ENCODE assay signal across 17 cellular contexts in the genomic region with DNA sequence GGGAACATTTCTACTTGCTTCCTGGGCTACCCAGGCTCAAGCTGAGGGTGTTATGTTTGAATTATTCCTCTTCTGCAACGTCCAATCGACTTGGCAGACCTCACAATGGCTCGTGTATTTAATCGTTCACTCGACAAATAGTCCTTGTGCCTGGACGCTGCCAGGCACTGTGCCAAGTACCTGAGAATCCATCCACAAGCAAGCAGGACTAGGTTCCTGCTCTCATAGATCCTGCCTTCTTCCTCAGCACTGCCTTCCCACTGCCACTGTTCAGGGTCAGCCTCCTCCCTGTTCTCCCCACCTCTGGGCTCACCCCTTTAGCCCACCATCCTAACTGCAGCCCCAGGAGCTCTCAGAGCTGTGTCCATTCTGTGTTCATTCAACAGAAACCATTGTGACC.
DNase-seq lines count a peak whose midpoint lies in the region; ATAC-seq and TF ChIP-seq lines count a peak whose summit lies in the region.
"Had no signal": no experiment of that assay in that cellular context is flagged by ENCODE, and none has a peak within 500 bp of the region (broad histone marks: within the 10 kb centered on the region; RNA-seq: fewer than 3 reads in every experiment).

No MANE protein-coding gene starts in this region.

- no peak for TF ChIP-seq CTCF in body of pancreas (IDR thresholded peaks at IDR 0.05)
- no peak for TF ChIP-seq CTCF in parathyroid adenoma (IDR thresholded peaks at IDR 0.05)

- H3K36me3 ChIP-seq in body of pancreas (replicated peaks in 1 of 2; ENCODE audit: insufficient read depth in 1 of 2, low read depth in 2 of 2) (no peaks in the 10 kb centered on the region), parathyroid adenoma (ENCODE audit: control insufficient read depth, insufficient read depth, low read length) (no peaks in the 10 kb centered on the region)

- no peaks in the 10 kb centered on the region for H3K4me1 Mint-ChIP-seq in activated naive CD8-positive, alpha-beta T cell treated with anti-CD3 and anti-CD28 coated beads for 36 hours

- DNase-seq in NCI-H345 (lab: John Stamatoyannopoulos, UW) (peak; percentile 15), NCI-H345 treated with DMSO at 0.1 percent for 48 hours (lab: John Stamatoyannopoulos, UW; ENCODE audit: unreplicated experiment) (no peak), HT-29 (ENCODE audit: low spot score) (peak; percentile 73), body of pancreas (peak; percentile 39 to 75 (median 64)), SKM-1 treated with dmso at 0.1 percent for 144 hours (lab: John Stamatoyannopoulos, UW; ENCODE audit: unreplicated experiment) (no peak)
- no peak for DNase-seq in activated naive CD8-positive, alpha-beta T cell treated with anti-CD3 and anti-CD28 coated beads for 36 hours
- DNase-seq: activated CD4-positive, alpha-beta T cell treated with anti-CD3 and anti-CD28 coated beads, Interleukin-2, amount 50 U/mL, for 1 hour; activated naive CD4-positive, alpha-beta T cell treated with anti-CD3 and anti-CD28 coated beads, Interleukin-2, amount 50 U/mL, for 16 hours; activated T-cell treated with anti-CD3 and anti-CD28 coated beads, Interleukin-2, amount 50 U/mL, for 24 hours; erythroblast; NCI-H1436 treated with DMSO at 0.1 percent for 48 hours; nephron progenitor cell; stimulated activated naive CD8-positive, alpha-beta T cell treated with anti-CD3 and anti-CD28 coated beads, Interleukin-15, Interleukin-2, amounts not matched to agents 100 U/mL and 50 U/mL, for 24 hours had no signal

- peak overlapping the region; percentile 33 for H2AFZ ChIP-seq in parathyroid adenoma

- H3K9me3 Mint-ChIP-seq in activated naive CD8-positive, alpha-beta T cell treated with anti-CD3 and anti-CD28 coated beads for 36 hours = no peaks in the 10 kb centered on the region
- H3K9me3 Mint-ChIP-seq: activated T-cell treated with anti-CD3 and anti-CD28 coated beads, Interleukin-2, amount 50 U/mL, for 24 hours; dendritic cell treated with granulocyte-macrophage colony-stimulating factor and Interleukin-4, amounts not matched to agents 40 ng/mL and 50 ng/mL, for 4 days had no signal

- H3K4me1 ChIP-seq in body of pancreas = peaks cover 11% of the 10 kb centered on the region
- peaks cover 48% of the 10 kb centered on the region for H3K4me1 ChIP-seq in parathyroid adenoma

- 3 to 4% methylated on average over 6 of the region's 6 CpGs for WGBS in body of pancreas, 2 donors

- TF ChIP-seq POLR2A in body of pancreas (IDR thresholded peaks at IDR 0.05) = no peak

- no peaks in the 10 kb centered on the region for H3K79me2 ChIP-seq in parathyroid adenoma

- no peak overlapping the region for H3K4me3 Mint-ChIP-seq in activated naive CD8-positive, alpha-beta T cell treated with anti-CD3 and anti-CD28 coated beads for 36 hours
- H3K4me3 Mint-ChIP-seq: activated T-cell treated with anti-CD3 and anti-CD28 coated beads, Interleukin-2, amount 50 U/mL, for 24 hours; dendritic cell treated with granulocyte-macrophage colony-stimulating factor and Interleukin-4, amounts not matched to agents 40 ng/mL and 50 ng/mL, for 4 days; nephron progenitor cell had no signal

- H3K36me3 Mint-ChIP-seq in activated naive CD8-positive, alpha-beta T cell treated with anti-CD3 and anti-CD28 coated beads for 36 hours = no peaks in the 10 kb centered on the region

- H3K27ac ChIP-seq in body of pancreas (no peak overlapping the region), parathyroid adenoma (peak overlapping the region; percentile 99)

- no peak overlapping the region for H3K4me2 ChIP-seq in parathyroid adenoma (ENCODE audit: low read length)

- H3K27ac Mint-ChIP-seq in activated naive CD8-positive, alpha-beta T cell treated with anti-CD3 and anti-CD28 coated beads for 36 hours = no peak overlapping the region
- H3K27ac Mint-ChIP-seq: activated T-cell treated with anti-CD3 and anti-CD28 coated beads, Interleukin-2, amount 50 U/mL, for 24 hours; dendritic cell treated with granulocyte-macrophage colony-stimulating factor and Interleukin-4, amounts not matched to agents 40 ng/mL and 50 ng/mL, for 4 days; nephron progenitor cell had no signal

- H3K9me3 ChIP-seq in body of pancreas = no peaks in the 10 kb centered on the region
- H3K9me3 ChIP-seq in parathyroid adenoma (ENCODE audit: control insufficient read depth, low read length) = no peaks in the 10 kb centered on the region

- H3K27me3 ChIP-seq in body of pancreas (no peaks in the 10 kb centered on the region), parathyroid adenoma (ENCODE audit: control insufficient read depth, insufficient read depth, low read length) (no peaks in the 10 kb centered on the region)

- ATAC-seq in body of pancreas = peak; percentile 60
- no peak for ATAC-seq in HG02642 (IDR thresholded peaks at IDR 0.05; ENCODE audit: poor library complexity, unreplicated experiment)
- ATAC-seq: Panc1; stimulated activated naive CD8-positive, alpha-beta T cell treated with anti-CD3 and anti-CD28 coated beads, Interleukin-15, Interleukin-2, amounts not matched to agents 100 U/mL and 50 U/mL, for 24 hours had no signal

- intact Hi-C loops in body of pancreas (cut with DNase I) = no loop called here

- no peaks in the 10 kb centered on the region for H3K27me3 Mint-ChIP-seq in activated naive CD8-positive, alpha-beta T cell treated with anti-CD3 and anti-CD28 coated beads for 36 hours
- H3K27me3 Mint-ChIP-seq: dendritic cell treated with granulocyte-macrophage colony-stimulating factor and Interleukin-4, amounts not matched to agents 40 ng/mL and 50 ng/mL, for 4 days had no signal

- no peak overlapping the region for H3K9ac ChIP-seq in parathyroid adenoma

- H3K4me3 ChIP-seq in body of pancreas = no peak overlapping the region
- H3K4me3 ChIP-seq in parathyroid adenoma (ENCODE audit: low read depth, low read length) = no peak overlapping the region

Comparison
In these comparisons a context has a peak if more than half of its experiments do, and no peak if none do; other contexts are left out.
1. DNase-seq: peak in NCI-H345 (single experiment), HT-29 (single experiment) and body of pancreas (4 of 4); none in NCI-H345 treated with DMSO at 0.1 percent for 48 hours (single experiment), activated naive CD8-positive, alpha-beta T cell treated with anti-CD3 and anti-CD28 coated beads for 36 hours (single experiment) and SKM-1 treated with dmso at 0.1 percent for 144 hours (single experiment).